In genomic region chr3:63746211-63746610, GRCh38 we compare ENCODE assay signal across 22 cellular contexts.
"Had no signal": no experiment of that assay in that cellular context is flagged by ENCODE, and none has a peak within 500 bp of the region (broad histone marks: within the 10 kb centered on the region; RNA-seq: fewer than 3 reads in every experiment).

No MANE protein-coding gene starts in this region.

- DNase-seq: colonic mucosa; cortex of kidney; dermis blood vessel endothelial cell; dorsolateral prefrontal cortex; effector CD4-positive, alpha-beta T cell; effector CD8-positive, alpha-beta T cell; effector memory CD4-positive, alpha-beta T cell; effector memory CD8-positive, alpha-beta T cell; endodermal cell; erythroblast; esophagus squamous epithelium; foreskin fibroblast; foreskin keratinocyte; foreskin melanocyte; gastrocnemius medialis; glutamatergic neuron; heart left ventricle; heart right ventricle had no signal

- H3K4me3 ChIP-seq: colonic mucosa, coronary artery, dorsolateral prefrontal cortex, esophagus muscularis mucosa, esophagus squamous epithelium, gastrocnemius medialis, gastroesophageal sphincter, heart left ventricle, heart right ventricle had no signal

- H3K36me3 ChIP-seq: colonic mucosa, esophagus muscularis mucosa, esophagus squamous epithelium, gastrocnemius medialis, gastroesophageal sphincter, heart left ventricle, heart right ventricle had no signal

- H3K27me3 ChIP-seq: colonic mucosa, dorsolateral prefrontal cortex, esophagus muscularis mucosa, esophagus squamous epithelium, foreskin keratinocyte, gastrocnemius medialis, gastroesophageal sphincter, heart left ventricle, heart right ventricle had no signal

- H3K27ac ChIP-seq: colonic mucosa, coronary artery, dorsolateral prefrontal cortex, epithelial cell of prostate, esophagus muscularis mucosa, esophagus squamous epithelium, foreskin keratinocyte, gastrocnemius medialis, gastroesophageal sphincter, heart left ventricle, heart right ventricle had no signal

- H3K9me3 ChIP-seq: colonic mucosa, esophagus muscularis mucosa, esophagus squamous epithelium, gastrocnemius medialis, gastroesophageal sphincter, heart left ventricle, heart right ventricle had no signal
